In genomic region chr5:149563461-149563860, GRCh38 we compare ENCODE assay signal across 11 cellular contexts. TPM values are rescaled to one million over a fixed set of nuclear protein-coding genes. Genes with fewer than 3 reads are reported as not detected.
A peak's percentile ranks its signal among the peaks of the same experiment; 100 is the strongest.
DNase-seq lines count a peak whose midpoint lies in the region; ATAC-seq and TF ChIP-seq lines count a peak whose summit lies in the region.
"Had no signal": no experiment of that assay in that cellular context is flagged by ENCODE, and none has a peak within 500 bp of the region (broad histone marks: within the 10 kb centered on the region; RNA-seq: fewer than 3 reads in every experiment).

No MANE protein-coding gene starts in this region.

- H3K27ac ChIP-seq in brain microvascular endothelial cell (peak overlapping the region; percentile 87), lower lobe of right lung (peak overlapping the region; percentile 78), upper lobe of left lung (peak overlapping the region; percentile 54 to 81 (median 78))

- TF ChIP-seq EP300 in upper lobe of left lung (IDR thresholded peaks at IDR 0.05): no peak

- ATAC-seq in activated naive CD8-positive, alpha-beta T cell treated with anti-CD3 and anti-CD28 coated beads, Interleukin-2, amount 50 U/mL, for 24 hours: no peak
- no peak for ATAC-seq in lower lobe of right lung
- ATAC-seq in upper lobe of left lung (ENCODE audit: low FRiP score in 2 of 2): no peak
- ATAC-seq: activated CD4-positive, CD25-positive, alpha-beta regulatory T cell treated with anti-CD3 and anti-CD28 coated beads, Interleukin-2, amount 50 U/mL, for 24 hours had no signal

- TF ChIP-seq CTCF in brain microvascular endothelial cell (IDR thresholded peaks at IDR 0.05; ENCODE audit: low read depth, low read length, missing control alignments) (no peak), lower lobe of right lung (IDR thresholded peaks at IDR 0.05) (no peak), upper lobe of left lung (IDR thresholded peaks at IDR 0.05) (no peak)

- H3K9me3 Mint-ChIP-seq in activated naive CD8-positive, alpha-beta T cell (ENCODE audit: low read depth): no peaks in the 10 kb centered on the region
- no peaks in the 10 kb centered on the region for H3K9me3 Mint-ChIP-seq in activated naive CD8-positive, alpha-beta T cell treated with anti-CD3 and anti-CD28 coated beads, Interleukin-2, amount 50 U/mL, for 24 hours
- H3K9me3 Mint-ChIP-seq: central memory CD8-positive, alpha-beta T cell had no signal

- H3K36me3 ChIP-seq in brain microvascular endothelial cell (replicated peaks): no peaks in the 10 kb centered on the region
- no peaks in the 10 kb centered on the region for H3K36me3 ChIP-seq in lower lobe of right lung
- no peaks in the 10 kb centered on the region for H3K36me3 ChIP-seq in upper lobe of left lung

- no peaks in the 10 kb centered on the region for H3K27me3 Mint-ChIP-seq in activated naive CD8-positive, alpha-beta T cell
- H3K27me3 Mint-ChIP-seq in activated naive CD8-positive, alpha-beta T cell treated with anti-CD3 and anti-CD28 coated beads, Interleukin-2, amount 50 U/mL, for 24 hours: no peaks in the 10 kb centered on the region
- H3K27me3 Mint-ChIP-seq: central memory CD8-positive, alpha-beta T cell had no signal

- intact Hi-C loops in lower lobe of right lung (cut with DNase I): loop anchor here (5.0 kb wide), 1 partner anchor 121 kb away; no protein-coding TSS in a partner anchor

- in situ Hi-C loops in brain microvascular endothelial cell (cut with HindIII; ENCODE audit: low pct_ligation_motif_present, low sequenced_read_pairs) (no loop called here), ACHN (cut with HindIII; ENCODE audit: low pct_ligation_motif_present, low pct_unique_long_range_greater_than_20kb, low sequenced_read_pairs) (no loop called here)

- H3K4me1 ChIP-seq in lower lobe of right lung (peaks cover 28% of the 10 kb centered on the region), upper lobe of left lung (peaks cover 26 to 33% (median 31%) of the 10 kb centered on the region in 4 donors)

- H3K9me3 ChIP-seq in lower lobe of right lung (no peaks in the 10 kb centered on the region), upper lobe of left lung (no peaks in the 10 kb centered on the region)

- peaks cover 20% of the 10 kb centered on the region for H3K4me1 Mint-ChIP-seq in activated naive CD8-positive, alpha-beta T cell (ENCODE audit: low read depth)
- peaks cover 23% of the 10 kb centered on the region for H3K4me1 Mint-ChIP-seq in activated naive CD8-positive, alpha-beta T cell treated with anti-CD3 and anti-CD28 coated beads, Interleukin-2, amount 50 U/mL, for 24 hours
- H3K4me1 Mint-ChIP-seq: central memory CD8-positive, alpha-beta T cell had no signal

- no peak overlapping the region for H3K4me3 ChIP-seq in brain microvascular endothelial cell (ENCODE audit: low read depth, low read length)
- H3K4me3 ChIP-seq in lower lobe of right lung: no peak overlapping the region
- H3K4me3 ChIP-seq in upper lobe of left lung: no peak overlapping the region

- H3K36me3 Mint-ChIP-seq in activated naive CD8-positive, alpha-beta T cell: no peaks in the 10 kb centered on the region
- no peaks in the 10 kb centered on the region for H3K36me3 Mint-ChIP-seq in activated naive CD8-positive, alpha-beta T cell treated with anti-CD3 and anti-CD28 coated beads, Interleukin-2, amount 50 U/mL, for 24 hours (ENCODE audit: low read depth)

- H3K27me3 ChIP-seq in brain microvascular endothelial cell (replicated peaks): no peaks in the 10 kb centered on the region
- no peaks in the 10 kb centered on the region for H3K27me3 ChIP-seq in lower lobe of right lung (ENCODE audit: low read depth)
- H3K27me3 ChIP-seq in upper lobe of left lung: no peaks in the 10 kb centered on the region

- DNase-seq in activated naive CD8-positive, alpha-beta T cell treated with anti-CD3 and anti-CD28 coated beads, Interleukin-2, amount 50 U/mL, for 24 hours: no peak
- no peak for DNase-seq in brain microvascular endothelial cell
- DNase-seq in lower lobe of right lung: no peak
- DNase-seq in upper lobe of left lung: no peak
- no peak for DNase-seq in AML-193 (lab: John Stamatoyannopoulos, UW)
- DNase-seq in DMS153 (lab: John Stamatoyannopoulos, UW): no peak
- no peak for DNase-seq in ACHN
- DNase-seq: NK-92 treated with Interleukin-12 subunit alpha and Interleukin-12 subunit beta, amount 100 ng/mL, for 24 hours had no signal

- no peak for TF ChIP-seq POLR2A in upper lobe of left lung (IDR thresholded peaks at IDR 0.05)

- no peak overlapping the region for H3K4me3 Mint-ChIP-seq in activated naive CD8-positive, alpha-beta T cell
- H3K4me3 Mint-ChIP-seq in activated naive CD8-positive, alpha-beta T cell treated with anti-CD3 and anti-CD28 coated beads, Interleukin-2, amount 50 U/mL, for 24 hours: no peak overlapping the region
- H3K4me3 Mint-ChIP-seq: central memory CD8-positive, alpha-beta T cell had no signal

- WGBS in upper lobe of left lung, 2 donors: 67 to 71% methylated on average over 2 of the region's 2 CpGs

- H3K27ac Mint-ChIP-seq in activated naive CD8-positive, alpha-beta T cell: peak overlapping the region; percentile 30
- no peak overlapping the region for H3K27ac Mint-ChIP-seq in activated naive CD8-positive, alpha-beta T cell treated with anti-CD3 and anti-CD28 coated beads, Interleukin-2, amount 50 U/mL, for 24 hours

RNA-seq across cellular contexts. Expression of gene CSNK1A1, which starts 12.2 kb away (rescaled TPM):
- 198 TPM for total RNA-seq in lower lobe of right lung
- 100 to 1,000 TPM; 153 to 215 (median 202) TPM for total RNA-seq in upper lobe of left lung

RNA-seq across cellular contexts. Expression of gene ARHGEF37, which starts 17.8 kb away (rescaled TPM):
- total RNA-seq in lower lobe of right lung (13.5 TPM), upper lobe of left lung (10 to 100 TPM in 3 of 6 donors, 1 to 10 TPM in 3; 4.3 to 13.6 (median 10.0) TPM)
